Comparison of ENCODE assay signal across 1 cellular context in the genomic region with DNA sequence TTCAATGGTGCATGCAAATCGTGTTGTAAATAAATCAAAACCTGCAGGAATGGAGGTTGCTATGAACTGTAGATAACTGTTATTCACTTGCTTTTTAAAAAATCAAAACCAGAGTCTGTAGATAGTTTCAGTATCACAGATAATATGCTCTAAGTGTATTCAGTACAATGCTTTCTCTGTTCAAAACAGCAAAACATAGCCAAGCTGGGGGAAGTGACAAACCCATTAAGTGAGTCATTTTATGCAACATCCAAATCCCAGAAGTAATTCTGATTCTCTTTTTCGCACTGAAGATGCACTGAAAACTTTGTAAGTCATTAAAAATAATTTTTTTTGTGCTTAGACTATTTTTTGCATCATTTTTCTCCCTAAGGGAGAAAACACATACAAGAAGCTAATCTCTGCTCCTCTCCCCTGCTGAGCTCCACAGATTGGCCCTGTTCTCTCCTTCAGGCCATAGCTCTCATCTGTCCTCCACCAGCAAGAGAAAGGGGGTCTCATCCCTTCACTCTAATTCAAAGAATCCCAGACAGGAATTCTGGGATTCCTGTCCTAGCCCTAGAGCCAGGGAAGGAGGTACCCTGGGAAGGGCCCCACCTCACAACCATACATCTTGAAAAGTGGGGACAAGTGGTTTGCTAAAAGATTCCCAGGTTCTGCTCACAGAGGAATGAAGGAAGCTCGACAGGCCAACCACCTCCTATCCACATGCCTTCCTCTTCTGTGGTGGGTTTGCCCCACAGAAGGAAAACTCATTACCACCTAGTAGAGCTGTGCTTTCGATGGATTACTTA.
TF ChIP-seq lines count a peak whose summit lies in the region.

No MANE protein-coding gene starts in this region.

TF ChIP-seq in GM12878, 131 proteins besides CTCF, POLR2A, EP300 and RAD21 (continued from another document and continues in another):
- TF ChIP-seq ZNF384 (IDR thresholded peaks at IDR 0.05; ENCODE audit: borderline replicate concordance, low read depth, low read length) (peak; percentile 36; the same call in 1 of the 2 replicates), ESRRA (IDR thresholded peaks at IDR 0.05; ENCODE audit: low read length) (no peak), PRDM15 (CRISPR knock-in tag; IDR thresholded peaks at IDR 0.05) (no peak), JUNB (IDR thresholded peaks at IDR 0.05) (peak; percentile 82), BRCA1 (IDR thresholded peaks at IDR 0.05; ENCODE audit: low read depth, low read length) (no peak), HDAC6 (IDR thresholded peaks at IDR 0.05; ENCODE audit: unreplicated experiment) (no peak), CHD4 (IDR thresholded peaks at IDR 0.05) (no peak), USF1 (IDR thresholded peaks at IDR 0.05; ENCODE audit: borderline replicate concordance, extremely low read length, insufficient read depth, low read depth, low read length) (no peak), MYB (IDR thresholded peaks at IDR 0.05; ENCODE audit: borderline replicate concordance, low read depth, low read length) (no peak), KLF5 (IDR thresholded peaks at IDR 0.05; ENCODE audit: partially characterized antibody) (no peak), NFYA (IDR thresholded peaks at IDR 0.05; ENCODE audit: borderline replicate concordance, low read depth, low read length) (no peak), ZSCAN29 (IDR thresholded peaks at IDR 0.05) (no peak), NKRF (conservative IDR thresholded peaks at IDR 0.05) (no peak), ATF7 (IDR thresholded peaks at IDR 0.05; ENCODE audit: low read depth) (peak; percentile 69; the same call in 1 of the 2 replicates), MYC (IDR thresholded peaks at IDR 0.05; ENCODE audit: insufficient read depth, insufficient read length, insufficient replicate concordance, low read length, severe bottlenecking) (no peak), BMI1 (IDR thresholded peaks at IDR 0.05; ENCODE audit: borderline replicate concordance) (0 out of 2 replicates have a peak, but pooled peaks have one; percentile 34), ZNF622 (IDR thresholded peaks at IDR 0.05) (no peak), NRF1 (conservative IDR thresholded peaks at IDR 0.05; ENCODE audit: low read depth, low read length) (no peak), GATAD2B (conservative IDR thresholded peaks at IDR 0.05; ENCODE audit: low read depth) (no peak; the same call in 1 of the 2 replicates), DPF2 (IDR thresholded peaks at IDR 0.05) (peak; percentile 86), ASH2L (IDR thresholded peaks at IDR 0.05; ENCODE audit: borderline replicate concordance, low read depth) (no peak), MEF2B (IDR thresholded peaks at IDR 0.05; ENCODE audit: partially characterized antibody, poor library complexity, severe bottlenecking) (peak; percentile 83), IKZF2 (IDR thresholded peaks at IDR 0.05) (peak; percentile 71 to 89; a peak in 3 of 4 replicates), TCF7 (IDR thresholded peaks at IDR 0.05; ENCODE audit: borderline replicate concordance) (no peak), BCL11A (IDR thresholded peaks at IDR 0.05; ENCODE audit: low read depth, low read length) (peak; percentile 67), CEBPB (IDR thresholded peaks at IDR 0.05; ENCODE audit: borderline replicate concordance in 1 of 2, low read depth in 2 of 2, low read length in 2 of 2) (no peak), CEBPZ (IDR thresholded peaks at IDR 0.05; ENCODE audit: low read depth, low read length) (no peak), LARP7 (IDR thresholded peaks at IDR 0.05) (no peak), TCF12 (IDR thresholded peaks at IDR 0.05; ENCODE audit: low read depth, low read length) (peak; percentile 28; the same call in 1 of the 2 replicates), CREB1 (IDR thresholded peaks at IDR 0.05; ENCODE audit: low read depth) (no peak)
- TF ChIP-seq, protein P1, sequence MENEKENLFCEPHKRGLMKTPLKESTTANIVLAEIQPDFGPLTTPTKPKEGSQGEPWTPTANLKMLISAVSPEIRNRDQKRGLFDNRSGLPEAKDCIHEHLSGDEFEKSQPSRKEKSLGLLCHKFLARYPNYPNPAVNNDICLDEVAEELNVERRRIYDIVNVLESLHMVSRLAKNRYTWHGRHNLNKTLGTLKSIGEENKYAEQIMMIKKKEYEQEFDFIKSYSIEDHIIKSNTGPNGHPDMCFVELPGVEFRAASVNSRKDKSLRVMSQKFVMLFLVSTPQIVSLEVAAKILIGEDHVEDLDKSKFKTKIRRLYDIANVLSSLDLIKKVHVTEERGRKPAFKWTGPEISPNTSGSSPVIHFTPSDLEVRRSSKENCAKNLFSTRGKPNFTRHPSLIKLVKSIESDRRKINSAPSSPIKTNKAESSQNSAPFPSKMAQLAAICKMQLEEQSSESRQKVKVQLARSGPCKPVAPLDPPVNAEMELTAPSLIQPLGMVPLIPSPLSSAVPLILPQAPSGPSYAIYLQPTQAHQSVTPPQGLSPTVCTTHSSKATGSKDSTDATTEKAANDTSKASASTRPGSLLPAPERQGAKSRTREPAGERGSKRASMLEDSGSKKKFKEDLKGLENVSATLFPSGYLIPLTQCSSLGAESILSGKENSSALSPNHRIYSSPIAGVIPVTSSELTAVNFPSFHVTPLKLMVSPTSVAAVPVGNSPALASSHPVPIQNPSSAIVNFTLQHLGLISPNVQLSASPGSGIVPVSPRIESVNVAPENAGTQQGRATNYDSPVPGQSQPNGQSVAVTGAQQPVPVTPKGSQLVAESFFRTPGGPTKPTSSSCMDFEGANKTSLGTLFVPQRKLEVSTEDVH (IDR thresholded peaks at IDR 0.05; ENCODE audit: low read depth, partially characterized antibody) = no peak
- TF ChIP-seq, protein P2, sequence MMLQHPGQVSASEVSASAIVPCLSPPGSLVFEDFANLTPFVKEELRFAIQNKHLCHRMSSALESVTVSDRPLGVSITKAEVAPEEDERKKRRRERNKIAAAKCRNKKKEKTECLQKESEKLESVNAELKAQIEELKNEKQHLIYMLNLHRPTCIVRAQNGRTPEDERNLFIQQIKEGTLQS (IDR thresholded peaks at IDR 0.05; ENCODE audit: borderline replicate concordance, extremely low read depth, low read depth, low read length) = no peak
- TF ChIP-seq, protein P3, sequence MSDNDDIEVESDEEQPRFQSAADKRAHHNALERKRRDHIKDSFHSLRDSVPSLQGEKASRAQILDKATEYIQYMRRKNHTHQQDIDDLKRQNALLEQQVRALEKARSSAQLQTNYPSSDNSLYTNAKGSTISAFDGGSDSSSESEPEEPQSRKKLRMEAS (IDR thresholded peaks at IDR 0.05; ENCODE audit: low read depth, low read length) = no peak
- TF ChIP-seq, protein P4, sequence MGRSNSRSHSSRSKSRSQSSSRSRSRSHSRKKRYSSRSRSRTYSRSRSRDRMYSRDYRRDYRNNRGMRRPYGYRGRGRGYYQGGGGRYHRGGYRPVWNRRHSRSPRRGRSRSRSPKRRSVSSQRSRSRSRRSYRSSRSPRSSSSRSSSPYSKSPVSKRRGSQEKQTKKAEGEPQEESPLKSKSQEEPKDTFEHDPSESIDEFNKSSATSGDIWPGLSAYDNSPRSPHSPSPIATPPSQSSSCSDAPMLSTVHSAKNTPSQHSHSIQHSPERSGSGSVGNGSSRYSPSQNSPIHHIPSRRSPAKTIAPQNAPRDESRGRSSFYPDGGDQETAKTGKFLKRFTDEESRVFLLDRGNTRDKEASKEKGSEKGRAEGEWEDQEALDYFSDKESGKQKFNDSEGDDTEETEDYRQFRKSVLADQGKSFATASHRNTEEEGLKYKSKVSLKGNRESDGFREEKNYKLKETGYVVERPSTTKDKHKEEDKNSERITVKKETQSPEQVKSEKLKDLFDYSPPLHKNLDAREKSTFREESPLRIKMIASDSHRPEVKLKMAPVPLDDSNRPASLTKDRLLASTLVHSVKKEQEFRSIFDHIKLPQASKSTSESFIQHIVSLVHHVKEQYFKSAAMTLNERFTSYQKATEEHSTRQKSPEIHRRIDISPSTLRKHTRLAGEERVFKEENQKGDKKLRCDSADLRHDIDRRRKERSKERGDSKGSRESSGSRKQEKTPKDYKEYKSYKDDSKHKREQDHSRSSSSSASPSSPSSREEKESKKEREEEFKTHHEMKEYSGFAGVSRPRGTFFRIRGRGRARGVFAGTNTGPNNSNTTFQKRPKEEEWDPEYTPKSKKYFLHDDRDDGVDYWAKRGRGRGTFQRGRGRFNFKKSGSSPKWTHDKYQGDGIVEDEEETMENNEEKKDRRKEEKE (IDR thresholded peaks at IDR 0.05) = no peak
- TF ChIP-seq, protein P5, sequence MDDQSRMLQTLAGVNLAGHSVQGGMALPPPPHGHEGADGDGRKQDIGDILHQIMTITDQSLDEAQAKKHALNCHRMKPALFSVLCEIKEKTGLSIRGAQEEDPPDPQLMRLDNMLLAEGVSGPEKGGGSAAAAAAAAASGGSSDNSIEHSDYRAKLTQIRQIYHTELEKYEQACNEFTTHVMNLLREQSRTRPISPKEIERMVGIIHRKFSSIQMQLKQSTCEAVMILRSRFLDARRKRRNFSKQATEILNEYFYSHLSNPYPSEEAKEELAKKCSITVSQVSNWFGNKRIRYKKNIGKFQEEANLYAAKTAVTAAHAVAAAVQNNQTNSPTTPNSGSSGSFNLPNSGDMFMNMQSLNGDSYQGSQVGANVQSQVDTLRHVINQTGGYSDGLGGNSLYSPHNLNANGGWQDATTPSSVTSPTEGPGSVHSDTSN (IDR thresholded peaks at IDR 0.05; ENCODE audit: insufficient replicate concordance, low read depth, low read length) = no peak
- TF ChIP-seq, protein P6, sequence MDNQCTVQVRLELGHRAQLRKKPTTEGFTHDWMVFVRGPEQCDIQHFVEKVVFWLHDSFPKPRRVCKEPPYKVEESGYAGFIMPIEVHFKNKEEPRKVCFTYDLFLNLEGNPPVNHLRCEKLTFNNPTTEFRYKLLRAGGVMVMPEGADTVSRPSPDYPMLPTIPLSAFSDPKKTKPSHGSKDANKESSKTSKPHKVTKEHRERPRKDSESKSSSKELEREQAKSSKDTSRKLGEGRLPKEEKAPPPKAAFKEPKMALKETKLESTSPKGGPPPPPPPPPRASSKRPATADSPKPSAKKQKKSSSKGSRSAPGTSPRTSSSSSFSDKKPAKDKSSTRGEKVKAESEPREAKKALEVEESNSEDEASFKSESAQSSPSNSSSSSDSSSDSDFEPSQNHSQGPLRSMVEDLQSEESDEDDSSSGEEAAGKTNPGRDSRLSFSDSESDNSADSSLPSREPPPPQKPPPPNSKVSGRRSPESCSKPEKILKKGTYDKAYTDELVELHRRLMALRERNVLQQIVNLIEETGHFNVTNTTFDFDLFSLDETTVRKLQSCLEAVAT (IDR thresholded peaks at IDR 0.05) = no peak; the same call in 1 of the 2 replicates
